16 cellular contexts compared by ENCODE assay signal in the genomic region with DNA sequence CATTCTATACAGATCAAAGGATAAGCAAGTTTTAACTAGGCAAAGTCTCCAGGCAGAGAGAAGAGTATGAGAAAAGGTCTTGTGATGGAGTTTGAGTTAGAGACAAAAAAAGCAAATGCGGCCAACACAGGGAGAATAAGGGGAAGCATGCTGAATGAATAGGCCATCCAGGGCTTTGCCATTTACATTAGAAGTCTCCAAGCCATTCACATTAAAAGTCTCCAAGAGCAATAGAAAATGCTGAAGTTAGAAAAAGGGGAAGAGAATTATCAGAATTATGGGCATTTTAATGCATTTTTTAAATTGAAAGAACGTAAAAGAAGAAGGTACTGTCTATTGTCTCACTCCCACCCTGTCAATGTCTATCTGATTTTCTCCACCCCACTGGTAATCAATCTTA. TPM values are rescaled to one million over a fixed set of nuclear protein-coding genes. Genes with fewer than 3 reads are reported as not detected.
A peak's percentile ranks its signal among the peaks of the same experiment; 100 is the strongest.
DNase-seq lines count a peak whose midpoint lies in the region; ATAC-seq, FAIRE-seq and TF ChIP-seq lines count a peak whose summit lies in the region.
"Had no signal": no experiment of that assay in that cellular context is flagged by ENCODE, and none has a peak within 500 bp of the region (broad histone marks: within the 10 kb centered on the region; RNA-seq: fewer than 3 reads in every experiment).

No MANE protein-coding gene starts in this region.

- no peaks in the 10 kb centered on the region for H4K20me1 ChIP-seq in K562 (replicated peaks; ENCODE audit: control insufficient read depth, insufficient read depth, low read length)

- CTCF ChIA-PET in K562 (lab: Yijun Ruan, JAX; ENCODE audit: low intra/inter-chr PET ratio): no interaction called here

- H3K27ac Mint-ChIP-seq in stimulated activated memory B cell treated with anti-CD40 and anti-IgM and Interleukin-4, amounts not matched to agents 10 μg/mL and 1 μg/mL and 100 μg/mL, for 72 hours: no peak overlapping the region

- no peak for TF ChIP-seq RAD21 in K562 (CRISPR knock-in tag; conservative IDR thresholded peaks at IDR 0.05 in 1 of 2, IDR thresholded peaks at IDR 0.05 in 1 of 2)

- H3K79me2 ChIP-seq in K562 (ENCODE audit: control insufficient read depth, insufficient read depth, low read length): 0 out of 3 replicates have a peak, but pooled peaks cover 2% of the 10 kb centered on the region

- in situ Hi-C loops in K562 (cut with MboI): no loop called here

- H3K27ac ChIP-seq in HUES64 (ENCODE audit: low read depth, low read length): peak overlapping the region; percentile 70; the same call in 1 of the 2 replicates
- no peak overlapping the region for H3K27ac ChIP-seq in K562 (ENCODE audit: extremely low read depth, low read depth, low read length)
- H3K27ac ChIP-seq: A549 had no signal

- no peak overlapping the region for H3K4me3 Mint-ChIP-seq in stimulated activated memory B cell treated with anti-CD40 and anti-IgM and Interleukin-4, amounts not matched to agents 10 μg/mL and 1 μg/mL and 100 μg/mL, for 72 hours
- H3K4me3 Mint-ChIP-seq: CD14-positive monocyte; CD8-positive, alpha-beta memory T cell had no signal

- TF ChIP-seq EP300 in K562 (IDR thresholded peaks at IDR 0.05; ENCODE audit: low read length): no peak

- peaks cover 7% of the 10 kb centered on the region for H3K9me3 Mint-ChIP-seq in stimulated activated memory B cell treated with anti-CD40 and anti-IgM and Interleukin-4, amounts not matched to agents 10 μg/mL and 1 μg/mL and 100 μg/mL, for 72 hours

- H3K9ac ChIP-seq in HUES64 (ENCODE audit: low read depth, low read length) (no peak overlapping the region), NT2/D1 (ENCODE audit: insufficient read length, low read depth) (no peak overlapping the region), K562 (ENCODE audit: insufficient read depth in 1 of 2, low read depth in 2 of 2, low read length in 2 of 2) (no peak overlapping the region)

- no peak for ATAC-seq in K562
- ATAC-seq in HG02973 (IDR thresholded peaks at IDR 0.05; ENCODE audit: unreplicated experiment): no peak
- no peak for ATAC-seq in stimulated activated memory B cell treated with anti-CD40 and anti-IgM and Interleukin-4, amounts not matched to agents 10 μg/mL and 1 μg/mL and 100 μg/mL, for 72 hours
- no peak for ATAC-seq in HG03439 (IDR thresholded peaks at IDR 0.05; ENCODE audit: unreplicated experiment)
- ATAC-seq: A549, HepG2 had no signal

- H3K36me3 Mint-ChIP-seq in stimulated activated memory B cell treated with anti-CD40 and anti-IgM and Interleukin-4, amounts not matched to agents 10 μg/mL and 1 μg/mL and 100 μg/mL, for 72 hours: peaks cover 30% of the 10 kb centered on the region

- no peak for FAIRE-seq in K562 (lab: Jason Lieb, UNC)
- FAIRE-seq: A549, GM12892, GM19239, H54, HepG2 had no signal

- no peaks in the 10 kb centered on the region for H3K4me1 Mint-ChIP-seq in stimulated activated memory B cell treated with anti-CD40 and anti-IgM and Interleukin-4, amounts not matched to agents 10 μg/mL and 1 μg/mL and 100 μg/mL, for 72 hours

- H3K9me1 ChIP-seq in K562 (ENCODE audit: control insufficient read depth, insufficient read depth, low read length): no peaks in the 10 kb centered on the region

- TF ChIP-seq CTCF in K562 (IDR thresholded peaks at IDR 0.05 in 2 of 3, conservative IDR thresholded peaks at IDR 0.05 in 1 of 3; ENCODE audit: insufficient read depth in 2 of 3, low read depth in 1 of 3, low read length in 3 of 3): no peak

- POLR2A ChIA-PET in K562 (lab: Yijun Ruan, JAX): no interaction called here

- H3K4me1 ChIP-seq in HUES64 (ENCODE audit: insufficient read depth, low read length) (peaks cover 30% of the 10 kb centered on the region), NT2/D1 (ENCODE audit: insufficient read depth, insufficient read length) (no peaks in the 10 kb centered on the region), K562 (replicated peaks in 1 of 2; ENCODE audit: control insufficient read depth in 2 of 2, insufficient read depth in 2 of 2, low read length in 2 of 2) (0 out of 5 replicates have a peak, but pooled peaks cover 0 to 4% of the 10 kb centered on the region in 2 experiments)
- H3K4me1 ChIP-seq: A549, Caco-2 had no signal

- no peak overlapping the region for H3K4me3 ChIP-seq in HUES64 (ENCODE audit: low read length)
- no peak overlapping the region for H3K4me3 ChIP-seq in NT2/D1 (ENCODE audit: insufficient read length, low read depth)
- H3K4me3 ChIP-seq in K562: no peak overlapping the region
- H3K4me3 ChIP-seq: A549 had no signal

- intact Hi-C loops in K562 (cut with micrococcal nuclease): no loop called here

- DNase-seq in NT2/D1 (ENCODE audit: low read depth, low spot score): peak; percentile 5
- no peak for DNase-seq in K562 (ENCODE audit: extremely low read depth in 1 of 4, low spot score in 3 of 4)
- DNase-seq: Caco-2; CD8-positive, alpha-beta memory T cell; DND-41; GDM1 had no signal

- H3K9me3 ChIP-seq in HUES64 (ENCODE audit: insufficient read depth, low read depth, low read length) (peaks cover 2% of the 10 kb centered on the region; the same call in 1 of the 2 replicates), NT2/D1 (ENCODE audit: insufficient read depth, low read length) (peaks cover 1% of the 10 kb centered on the region; the same call in 1 of the 2 replicates), K562 (replicated peaks; ENCODE audit: control insufficient read depth, insufficient read depth, low read depth, low read length) (no peaks in the 10 kb centered on the region; the same call in 1 of the 2 replicates)
- H3K9me3 ChIP-seq: A549, Caco-2 had no signal

- no peak for TF ChIP-seq POLR2A in K562 (conservative IDR thresholded peaks at IDR 0.05)

- 48% methylated on average over 2 of the region's 2 CpGs for WGBS in HUES64
- WGBS in K562 (ENCODE audit: insufficient coverage, low coverage, missing lambda C conversion rate): 86% methylated on average over 2 of the region's 2 CpGs

- H2AFZ ChIP-seq in K562 (ENCODE audit: low read depth, low read length): no peak overlapping the region

- H3K4me2 ChIP-seq in K562 (ENCODE audit: insufficient read depth, low read length): no peak overlapping the region
- H3K4me2 ChIP-seq: A549 had no signal

- H3K27me3 Mint-ChIP-seq in stimulated activated memory B cell treated with anti-CD40 and anti-IgM and Interleukin-4, amounts not matched to agents 10 μg/mL and 1 μg/mL and 100 μg/mL, for 72 hours: no peaks in the 10 kb centered on the region
- H3K27me3 Mint-ChIP-seq: CD8-positive, alpha-beta memory T cell had no signal

- H3K36me3 ChIP-seq in HUES64 (ENCODE audit: insufficient read depth, low read length) (no peaks in the 10 kb centered on the region), NT2/D1 (ENCODE audit: insufficient read depth, insufficient read length, low read length) (no peaks in the 10 kb centered on the region), K562 (ENCODE audit: control insufficient read depth, insufficient read depth, low read length) (no peaks in the 10 kb centered on the region)

- H3K27me3 ChIP-seq in HUES64 (ENCODE audit: insufficient read depth, low read length) (no peaks in the 10 kb centered on the region), NT2/D1 (ENCODE audit: insufficient read depth, insufficient read length) (no peaks in the 10 kb centered on the region), K562 (ENCODE audit: control insufficient read depth in 2 of 2, insufficient read depth in 2 of 2, low read length in 2 of 2) (no peaks in the 10 kb centered on the region)

- no TSS peak for BruUV-seq in K562 (replicated peaks; lab: Mats Ljungman, UMichigan)

TF ChIP-seq in K562, 482 proteins besides CTCF, POLR2A, EP300 and RAD21 (continues in another document):
- 0 out of 2 replicates have a peak, but pooled peaks have one; percentile 23 for TF ChIP-seq MYNN (IDR thresholded peaks at IDR 0.05)
- TF ChIP-seq MYNN (CRISPR knock-in tag; IDR thresholded peaks at IDR 0.05): no peak
- no peak for TF ChIP-seq NR2F6 (CRISPR knock-in tag; IDR thresholded peaks at IDR 0.05)
- TF ChIP-seq, protein P1, sequence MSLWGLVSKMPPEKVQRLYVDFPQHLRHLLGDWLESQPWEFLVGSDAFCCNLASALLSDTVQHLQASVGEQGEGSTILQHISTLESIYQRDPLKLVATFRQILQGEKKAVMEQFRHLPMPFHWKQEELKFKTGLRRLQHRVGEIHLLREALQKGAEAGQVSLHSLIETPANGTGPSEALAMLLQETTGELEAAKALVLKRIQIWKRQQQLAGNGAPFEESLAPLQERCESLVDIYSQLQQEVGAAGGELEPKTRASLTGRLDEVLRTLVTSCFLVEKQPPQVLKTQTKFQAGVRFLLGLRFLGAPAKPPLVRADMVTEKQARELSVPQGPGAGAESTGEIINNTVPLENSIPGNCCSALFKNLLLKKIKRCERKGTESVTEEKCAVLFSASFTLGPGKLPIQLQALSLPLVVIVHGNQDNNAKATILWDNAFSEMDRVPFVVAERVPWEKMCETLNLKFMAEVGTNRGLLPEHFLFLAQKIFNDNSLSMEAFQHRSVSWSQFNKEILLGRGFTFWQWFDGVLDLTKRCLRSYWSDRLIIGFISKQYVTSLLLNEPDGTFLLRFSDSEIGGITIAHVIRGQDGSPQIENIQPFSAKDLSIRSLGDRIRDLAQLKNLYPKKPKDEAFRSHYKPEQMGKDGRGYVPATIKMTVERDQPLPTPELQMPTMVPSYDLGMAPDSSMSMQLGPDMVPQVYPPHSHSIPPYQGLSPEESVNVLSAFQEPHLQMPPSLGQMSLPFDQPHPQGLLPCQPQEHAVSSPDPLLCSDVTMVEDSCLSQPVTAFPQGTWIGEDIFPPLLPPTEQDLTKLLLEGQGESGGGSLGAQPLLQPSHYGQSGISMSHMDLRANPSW (CRISPR knock-in tag; IDR thresholded peaks at IDR 0.05): no peak
- TF ChIP-seq TAF9B (IDR thresholded peaks at IDR 0.05; ENCODE audit: partially characterized antibody): no peak

RNA-seq across cellular contexts. Expression of a gene that starts 49.4 kb away (rescaled TPM):
- polyA plus RNA-seq in HUES64 (2013, experiment 1 of 2): 10.0 TPM
- polyA plus RNA-seq in HUES64 (2013, experiment 2 of 2): 11.2 TPM
- 22.5 and 28.8 TPM in 2 replicates for total RNA-seq in K562 (2011; cell fraction: chromatin; rRNA removed; ENCODE audit: low replicate concordance)
- total RNA-seq in K562 (2011; cell fraction: nucleolus; rRNA removed): 22.5 and 23.5 TPM in 2 replicates
- 37.7 and 47.8 TPM in 2 replicates for total RNA-seq in K562 (2011; cell fraction: nucleoplasm; rRNA removed)
- total RNA-seq in K562 (2014; rRNA removed): 5.8 and 8.3 TPM in 2 replicates
- total RNA-seq in K562 (2014; rRNA removed; fragmentation: Illumina TruSeq; extraction: Trizol): 10.9 and 11.9 TPM in 2 replicates
- total RNA-seq in K562 (2015; rRNA removed; fragmentation: Illumina TruSeq; extraction: Trizol): 10.7 and 12.0 TPM in 2 replicates
- 13.0 and 13.8 TPM in 2 replicates for total RNA-seq in K562 (2021)
- polyA plus RNA-seq in K562 (2011; rRNA removed): 14.8 and 17.6 TPM in 2 replicates
- polyA plus RNA-seq in K562 (2011; cell fraction: cytosol; rRNA removed): 14.9 and 16.0 TPM in 2 replicates
- polyA plus RNA-seq in K562 (2011; cell fraction: nucleus; rRNA removed): 13.6 and 13.7 TPM in 2 replicates
- 9.6 and 11.8 TPM in 2 replicates for polyA plus RNA-seq in K562 (2012)
- polyA plus RNA-seq in K562 (2014; fragmentation: Illumina TruSeq; extraction: Trizol): 9.0 and 11.6 TPM in 2 replicates
- 10 to 100 TPM; 16.9 to 21.1 TPM for polyA plus RNA-seq in K562 (2014; fragmentation: Nextera tagmentation; extraction: Ambion mirVana)
- 9.9 and 11.7 TPM in 2 replicates for polyA plus RNA-seq in K562 (2014; rRNA removed)
- polyA minus RNA-seq in K562 (2011; rRNA and poly(A)+ RNA removed): 13.6 and 13.9 TPM in 2 replicates
- polyA minus RNA-seq in K562 (2011; cell fraction: cytosol; rRNA and poly(A)+ RNA removed): 8.3 and 10.1 TPM in 2 replicates
- 20.5 and 25.9 TPM in 2 replicates for polyA minus RNA-seq in K562 (2011; cell fraction: nucleus; rRNA and poly(A)+ RNA removed)
